ENCODE assay signal across 12 cellular contexts in the genomic region with DNA sequence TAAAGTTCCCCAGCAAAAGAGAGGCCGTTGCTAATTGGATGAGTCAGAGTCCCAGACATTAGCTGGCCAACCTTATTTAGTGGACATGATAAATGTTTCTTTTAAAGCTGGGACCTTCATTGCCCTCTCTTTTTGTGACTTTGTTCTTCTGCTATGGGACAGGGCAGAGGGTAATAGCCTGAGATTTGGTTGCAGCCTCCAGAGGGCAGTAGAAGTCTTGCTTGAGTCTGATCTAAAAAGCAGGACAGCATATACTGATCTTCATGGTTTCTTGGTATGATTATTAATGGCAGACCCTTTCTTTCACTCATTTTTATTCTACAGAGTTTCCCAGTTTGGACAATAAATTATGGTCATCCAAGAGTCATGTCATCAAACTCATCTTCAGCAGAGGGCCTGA. TPM values are rescaled to one million over a fixed set of nuclear protein-coding genes. Genes with fewer than 3 reads are reported as not detected.
DNase-seq lines count a peak whose midpoint lies in the region; ATAC-seq and TF ChIP-seq lines count a peak whose summit lies in the region.
"Had no signal": no experiment of that assay in that cellular context is flagged by ENCODE, and none has a peak within 500 bp of the region (broad histone marks: within the 10 kb centered on the region; RNA-seq: fewer than 3 reads in every experiment).

No MANE protein-coding gene starts in this region.

- WGBS in GM23248 (ENCODE audit: low coverage in 1 of 2, low lambda C conversion rate in 2 of 2, missing lambda C conversion rate in 2 of 2), 2 experiments = 0% methylated on average over 1 of the region's 1 CpG
- 50% methylated on average over 1 of the region's 1 CpG for WGBS in liver

- no peak overlapping the region for H3K4me3 Mint-ChIP-seq in activated CD4-positive, alpha-beta memory T cell treated with anti-CD3 and anti-CD28 coated beads, Interleukin-2, amount 10 ng/mL, durations not matched to agents 7 days and 5 days
- H3K4me3 Mint-ChIP-seq: T-helper 1 cell treated with Interleukin-12 subunit alpha and Interleukin-12 subunit beta and Interleukin-4 antibody, amounts not matched to agents 30 μg/mL and 1 μg/mL, for 36 hours had no signal

- peaks cover 9% of the 10 kb centered on the region for H3K27me3 ChIP-seq in GM23248 (replicated peaks; ENCODE audit: insufficient read depth)
- no peaks in the 10 kb centered on the region for H3K27me3 ChIP-seq in liver (ENCODE audit: control insufficient read depth in 4 of 4, insufficient read depth in 4 of 4, low read length in 3 of 4)
- H3K27me3 ChIP-seq: ascending aorta had no signal

- no peak for ATAC-seq in HG02870 (IDR thresholded peaks at IDR 0.05; ENCODE audit: unreplicated experiment)
- no peak for ATAC-seq in HG02763 (IDR thresholded peaks at IDR 0.05; ENCODE audit: unreplicated experiment)

- H2AFZ ChIP-seq in GM23248 = no peak overlapping the region

- H3K9ac ChIP-seq in GM23248 = no peak overlapping the region
- no peak overlapping the region for H3K9ac ChIP-seq in liver (ENCODE audit: low read depth in 1 of 2, low read length in 2 of 2)

- H3K79me2 ChIP-seq in GM23248 (ENCODE audit: insufficient read depth) = no peaks in the 10 kb centered on the region

- peak; percentile 29 to 69 for TF ChIP-seq RAD21 in liver (IDR thresholded peaks at IDR 0.05)

- peaks cover 7% of the 10 kb centered on the region for H3K27me3 Mint-ChIP-seq in activated CD4-positive, alpha-beta memory T cell treated with anti-CD3 and anti-CD28 coated beads, Interleukin-2, amount 10 ng/mL, durations not matched to agents 7 days and 5 days

- no peak overlapping the region for H3K4me2 ChIP-seq in GM23248 (ENCODE audit: unreplicated experiment)

- H3K9me3 ChIP-seq in GM23248 (ENCODE audit: low read depth) (no peaks in the 10 kb centered on the region), liver (ENCODE audit: control insufficient read depth in 4 of 4, low read length in 3 of 4) (peaks cover 0 to 2% (median 0%) of the 10 kb centered on the region in 4 donors)
- H3K9me3 ChIP-seq: ascending aorta had no signal

- in situ Hi-C loops in GM23248 (cut with MboI) = loop anchor here (10.0 kb wide), 1 partner anchor 385 kb away; no protein-coding TSS in a partner anchor

- H3F3A ChIP-seq in GM23248 (ENCODE audit: insufficient read depth) = no peaks in the 10 kb centered on the region

- CTCF ChIA-PET in activated CD4-positive, alpha-beta memory T cell treated with anti-CD3 and anti-CD28 coated beads, Interleukin-2, amount 10 ng/mL, durations not matched to agents 7 days and 5 days (lab: Charles Lee) = interaction anchor here (0.8 to 1.5 kb wide), 2 partner anchors 206 to 383 kb away, joined by 3 to 4 read pairs; no protein-coding TSS in a partner anchor

- POLR2A ChIA-PET in activated CD4-positive, alpha-beta memory T cell treated with anti-CD3 and anti-CD28 coated beads, Interleukin-2, amount 10 ng/mL, durations not matched to agents 7 days and 5 days (lab: Charles Lee) = no interaction called here

- H3K27ac ChIP-seq in GM23248 (no peak overlapping the region), liver (ENCODE audit: low read depth in 1 of 2, low read length in 2 of 2) (no peak overlapping the region)
- H3K27ac ChIP-seq: ascending aorta had no signal

- no peaks in the 10 kb centered on the region for H3K4me1 ChIP-seq in GM23248 (ENCODE audit: insufficient read depth)
- no peaks in the 10 kb centered on the region for H3K4me1 ChIP-seq in liver (ENCODE audit: control insufficient read depth in 4 of 4, insufficient read depth in 4 of 4, low read length in 3 of 4)
- H3K4me1 ChIP-seq: ascending aorta had no signal

- H3K36me3 ChIP-seq in GM23248 (ENCODE audit: low read depth) (no peaks in the 10 kb centered on the region), liver (ENCODE audit: control insufficient read depth in 4 of 4, insufficient read depth in 3 of 4, low read depth in 1 of 4, low read length in 3 of 4) (no peaks in the 10 kb centered on the region)
- H3K36me3 ChIP-seq: ascending aorta had no signal

- no peaks in the 10 kb centered on the region for H3K9me2 ChIP-seq in GM23248 (ENCODE audit: insufficient read depth)

- peak; percentile 9 for TF ChIP-seq CTCF in liver (IDR thresholded peaks at IDR 0.05; ENCODE audit: low read depth, low read length, missing input control)

- H4K20me1 ChIP-seq in GM23248 (ENCODE audit: insufficient read depth) = no peaks in the 10 kb centered on the region

- H3K36me3 Mint-ChIP-seq in activated CD4-positive, alpha-beta memory T cell treated with anti-CD3 and anti-CD28 coated beads, Interleukin-2, amount 10 ng/mL, durations not matched to agents 7 days and 5 days (ENCODE audit: low read depth) = no peaks in the 10 kb centered on the region

- DNase-seq in DMS53 (lab: John Stamatoyannopoulos, UW) = peak; percentile 37
- DNase-seq in DMS53 treated with DMSO at 0.1 percent for 48 hours (lab: John Stamatoyannopoulos, UW; ENCODE audit: unreplicated experiment) = no peak
- peak; percentile 41 for DNase-seq in GM23248
- DNase-seq in activated CD4-positive, alpha-beta memory T cell treated with anti-CD3 and anti-CD28 coated beads, Interleukin-2, amount 10 ng/mL, durations not matched to agents 7 days and 5 days = peak; percentile 24
- DNase-seq in NCI-H1092 (lab: John Stamatoyannopoulos, UW) = no peak
- DNase-seq: posterior cingulate gyrus had no signal

- no peak overlapping the region for H3K27ac Mint-ChIP-seq in activated CD4-positive, alpha-beta memory T cell treated with anti-CD3 and anti-CD28 coated beads, Interleukin-2, amount 10 ng/mL, durations not matched to agents 7 days and 5 days
- H3K27ac Mint-ChIP-seq: T-helper 1 cell treated with Interleukin-12 subunit alpha and Interleukin-12 subunit beta and Interleukin-4 antibody, amounts not matched to agents 30 μg/mL and 1 μg/mL, for 36 hours had no signal

- H3K4me1 Mint-ChIP-seq in activated CD4-positive, alpha-beta memory T cell treated with anti-CD3 and anti-CD28 coated beads, Interleukin-2, amount 10 ng/mL, durations not matched to agents 7 days and 5 days = no peaks in the 10 kb centered on the region

- no peaks in the 10 kb centered on the region for H3K9me3 Mint-ChIP-seq in activated CD4-positive, alpha-beta memory T cell treated with anti-CD3 and anti-CD28 coated beads, Interleukin-2, amount 10 ng/mL, durations not matched to agents 7 days and 5 days
- H3K9me3 Mint-ChIP-seq: T-helper 1 cell treated with Interleukin-12 subunit alpha and Interleukin-12 subunit beta and Interleukin-4 antibody, amounts not matched to agents 30 μg/mL and 1 μg/mL, for 36 hours had no signal

- H3K4me3 ChIP-seq in GM23248 (no peak overlapping the region), liver (ENCODE audit: low read depth in 1 of 3, low read length in 3 of 3) (no peak overlapping the region)
- H3K4me3 ChIP-seq: ascending aorta had no signal

TF ChIP-seq in liver, 16 proteins besides CTCF, POLR2A, EP300 and RAD21 (continues in another document):
- TF ChIP-seq FOXA1 (IDR thresholded peaks at IDR 0.05) (no peak), RXRA (IDR thresholded peaks at IDR 0.05) (no peak), HNF4G (IDR thresholded peaks at IDR 0.05) (no peak), SP1 (IDR thresholded peaks at IDR 0.05) (no peak), JUND (IDR thresholded peaks at IDR 0.05) (no peak), GABPA (IDR thresholded peaks at IDR 0.05 in 1 of 2, conservative IDR thresholded peaks at IDR 0.05 in 1 of 2) (no peak), EGR1 (IDR thresholded peaks at IDR 0.05; ENCODE audit: low read depth in 2 of 2) (no peak), YY1 (IDR thresholded peaks at IDR 0.05) (no peak), HNF4A (conservative IDR thresholded peaks at IDR 0.05) (no peak)
- TF ChIP-seq, protein P1, sequence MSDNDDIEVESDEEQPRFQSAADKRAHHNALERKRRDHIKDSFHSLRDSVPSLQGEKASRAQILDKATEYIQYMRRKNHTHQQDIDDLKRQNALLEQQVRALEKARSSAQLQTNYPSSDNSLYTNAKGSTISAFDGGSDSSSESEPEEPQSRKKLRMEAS (IDR thresholded peaks at IDR 0.05) = no peak
- TF ChIP-seq, protein P2, sequence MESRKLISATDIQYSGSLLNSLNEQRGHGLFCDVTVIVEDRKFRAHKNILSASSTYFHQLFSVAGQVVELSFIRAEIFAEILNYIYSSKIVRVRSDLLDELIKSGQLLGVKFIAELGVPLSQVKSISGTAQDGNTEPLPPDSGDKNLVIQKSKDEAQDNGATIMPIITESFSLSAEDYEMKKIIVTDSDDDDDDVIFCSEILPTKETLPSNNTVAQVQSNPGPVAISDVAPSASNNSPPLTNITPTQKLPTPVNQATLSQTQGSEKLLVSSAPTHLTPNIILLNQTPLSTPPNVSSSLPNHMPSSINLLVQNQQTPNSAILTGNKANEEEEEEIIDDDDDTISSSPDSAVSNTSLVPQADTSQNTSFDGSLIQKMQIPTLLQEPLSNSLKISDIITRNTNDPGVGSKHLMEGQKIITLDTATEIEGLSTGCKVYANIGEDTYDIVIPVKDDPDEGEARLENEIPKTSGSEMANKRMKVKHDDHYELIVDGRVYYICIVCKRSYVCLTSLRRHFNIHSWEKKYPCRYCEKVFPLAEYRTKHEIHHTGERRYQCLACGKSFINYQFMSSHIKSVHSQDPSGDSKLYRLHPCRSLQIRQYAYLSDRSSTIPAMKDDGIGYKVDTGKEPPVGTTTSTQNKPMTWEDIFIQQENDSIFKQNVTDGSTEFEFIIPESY (IDR thresholded peaks at IDR 0.05) = no peak
- TF ChIP-seq, protein P3, sequence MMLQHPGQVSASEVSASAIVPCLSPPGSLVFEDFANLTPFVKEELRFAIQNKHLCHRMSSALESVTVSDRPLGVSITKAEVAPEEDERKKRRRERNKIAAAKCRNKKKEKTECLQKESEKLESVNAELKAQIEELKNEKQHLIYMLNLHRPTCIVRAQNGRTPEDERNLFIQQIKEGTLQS (IDR thresholded peaks at IDR 0.05) = no peak

RNA-seq across cellular contexts. Expression of a gene that starts 25.1 kb away (rescaled TPM):
- total RNA-seq in GM23248 (2014; rRNA removed; shearing (Covaris generic)) = 4.5 and 6.1 TPM in 2 replicates
- 2.9 and 3.1 TPM in 2 replicates for polyA plus RNA-seq in GM23248 (2016; fragmentation: Nextera tagmentation; extraction: Ambion mirVana)
- total RNA-seq in activated CD4-positive, alpha-beta memory T cell treated with anti-CD3 and anti-CD28 coated beads, Interleukin-2, amount 10 ng/mL, durations not matched to agents 7 days and 5 days = under 1 TPM; 0.60 to 0.98 TPM
- 1 to 10 TPM; 3.2 to 4.4 TPM for total RNA-seq in liver
- 1 to 10 TPM; 1.1 to 1.2 TPM for polyA plus RNA-seq in liver
- total RNA-seq: A172, ascending aorta had no signal

RNA-seq across cellular contexts. Expression of a gene that starts 52.5 kb away (rescaled TPM):
- 5.9 and 6.8 TPM in 2 replicates for total RNA-seq in GM23248 (2014; rRNA removed; shearing (Covaris generic))
- 2.2 TPM in 2 replicates for polyA plus RNA-seq in GM23248 (2016; fragmentation: Nextera tagmentation; extraction: Ambion mirVana)
- 10 to 100 TPM; 17.8 to 19.6 TPM for total RNA-seq in activated CD4-positive, alpha-beta memory T cell treated with anti-CD3 and anti-CD28 coated beads, Interleukin-2, amount 10 ng/mL, durations not matched to agents 7 days and 5 days
- 1 to 10 TPM; 7.6 to 8.7 TPM for total RNA-seq in liver
- polyA plus RNA-seq in liver = 1 to 10 TPM; 2.1 to 2.2 TPM

RNA-seq across cellular contexts. Expression of a gene that starts 54.8 kb away (rescaled TPM):
- total RNA-seq in GM23248 (2014; rRNA removed; shearing (Covaris generic)) = 0.76 and 0.97 TPM in 2 replicates
- 0.54 and 1.2 TPM in 2 replicates for polyA plus RNA-seq in GM23248 (2016; fragmentation: Nextera tagmentation; extraction: Ambion mirVana)
- total RNA-seq in activated CD4-positive, alpha-beta memory T cell treated with anti-CD3 and anti-CD28 coated beads, Interleukin-2, amount 10 ng/mL, durations not matched to agents 7 days and 5 days = not detected
- total RNA-seq in liver = 1 to 10 TPM in 1 of 2 donors, under 1 TPM in 1; 0.59 to 2.7 TPM
- polyA plus RNA-seq in liver = under 1 TPM; 0.08 to 0.24 TPM
- total RNA-seq: A172 had no signal

Comparison
In these comparisons a context has a peak if more than half of its experiments do, and no peak if none do; other contexts are left out.
1. DNase-seq: peak in DMS53 (single experiment), GM23248 (single experiment) and activated CD4-positive, alpha-beta memory T cell treated with anti-CD3 and anti-CD28 coated beads, Interleukin-2, amount 10 ng/mL, durations not matched to agents 7 days and 5 days (single experiment); none in DMS53 treated with DMSO at 0.1 percent for 48 hours (single experiment) and NCI-H1092 (single experiment).